ENCODE assay signal across 15 cellular contexts in genomic region chr4:184251680-184252000, GRCh38. TPM values are rescaled to one million over a fixed set of nuclear protein-coding genes. Genes with fewer than 3 reads are reported as not detected.
A peak's percentile ranks its signal among the peaks of the same experiment; 100 is the strongest.
DNase-seq lines count a peak whose midpoint lies in the region; ATAC-seq and TF ChIP-seq lines count a peak whose summit lies in the region.
"Had no signal": no experiment of that assay in that cellular context is flagged by ENCODE, and none has a peak within 500 bp of the region (broad histone marks: within the 10 kb centered on the region; RNA-seq: fewer than 3 reads in every experiment).

No MANE protein-coding gene starts in this region.

- ATAC-seq in activated naive CD4-positive, alpha-beta T cell treated with anti-CD3 and anti-CD28 coated beads, Interleukin-2, amount 50 U/mL, for 72 hours: peak; percentile 22 to 35
- ATAC-seq in activated CD8-positive, alpha-beta T cell treated with anti-CD3 and anti-CD28 coated beads for 36 hours: peak; percentile 60
- ATAC-seq in activated naive CD8-positive, alpha-beta T cell treated with anti-CD3 and anti-CD28 coated beads, Interleukin-2, amount 50 U/mL, for 24 hours: peak; percentile 73

- H3K4me1 Mint-ChIP-seq in activated naive CD4-positive, alpha-beta T cell treated with anti-CD3 and anti-CD28 coated beads for 36 hours (ENCODE audit: low read depth): peaks cover 20% of the 10 kb centered on the region
- H3K4me1 Mint-ChIP-seq in activated CD8-positive, alpha-beta T cell treated with anti-CD3 and anti-CD28 coated beads for 36 hours (ENCODE audit: low read depth): peaks cover 20% of the 10 kb centered on the region
- H3K4me1 Mint-ChIP-seq in activated naive CD8-positive, alpha-beta T cell treated with anti-CD3 and anti-CD28 coated beads, Interleukin-2, amount 50 U/mL, for 24 hours: peaks cover 36% of the 10 kb centered on the region
- peaks cover 33% of the 10 kb centered on the region for H3K4me1 Mint-ChIP-seq in stimulated activated naive CD8-positive, alpha-beta T cell treated with anti-CD3 and anti-CD28 coated beads, Interleukin-15, Interleukin-2, amounts not matched to agents 100 ng/mL and 50 ng/mL, for 24 hours (ENCODE audit: low read depth)
- H3K4me1 Mint-ChIP-seq in endothelial cell (ENCODE audit: unreplicated experiment): peaks cover 5% of the 10 kb centered on the region
- H3K4me1 Mint-ChIP-seq: GM23338 had no signal

- POLR2A ChIA-PET in activated CD8-positive, alpha-beta T cell treated with anti-CD3 and anti-CD28 coated beads for 36 hours (lab: Charles Lee): interaction anchor here (1.8 kb wide), 1 partner anchor 17 kb away, joined by 4 read pairs; no protein-coding TSS in a partner anchor

- CTCF ChIA-PET in activated naive CD4-positive, alpha-beta T cell treated with anti-CD3 and anti-CD28 coated beads for 36 hours (lab: Charles Lee): interaction anchor here (1.0 to 4.3 kb wide), 11 partner anchors 8 to 162 kb away, joined by 3 to 52 read pairs (median 5); partner anchors contain the start of gene ENPP6
- CTCF ChIA-PET in activated CD8-positive, alpha-beta T cell treated with anti-CD3 and anti-CD28 coated beads for 36 hours (lab: Charles Lee): interaction anchor here (0.7 to 6.4 kb wide), 11 partner anchors 8 to 511 kb away, joined by 3 to 63 read pairs (median 4); no protein-coding TSS in a partner anchor

- intact Hi-C loops in activated naive CD4-positive, alpha-beta T cell treated with anti-CD3 and anti-CD28 coated beads for 36 hours (cut with micrococcal nuclease): loop anchor here (1.0 to 5.0 kb wide), 3 partner anchors 21 to 154 kb away; no protein-coding TSS in a partner anchor
- intact Hi-C loops in activated CD8-positive, alpha-beta T cell treated with anti-CD3 and anti-CD28 coated beads for 36 hours (cut with micrococcal nuclease): no loop called here

- no peak for DNase-seq in activated naive CD4-positive, alpha-beta T cell treated with anti-CD3 and anti-CD28 coated beads, Interleukin-2, amount 50 U/mL, for 72 hours (ENCODE audit: low spot score in 2 of 2)
- no peak for DNase-seq in activated naive CD4-positive, alpha-beta T cell treated with anti-CD3 and anti-CD28 coated beads for 36 hours
- peak; percentile 67 for DNase-seq in activated CD8-positive, alpha-beta T cell treated with anti-CD3 and anti-CD28 coated beads for 36 hours
- DNase-seq in activated naive CD8-positive, alpha-beta T cell treated with anti-CD3 and anti-CD28 coated beads, Interleukin-2, amount 50 U/mL, for 24 hours: peak; percentile 49
- DNase-seq in COLO668 (lab: John Stamatoyannopoulos, UW; ENCODE audit: unreplicated experiment): no peak
- no peak for DNase-seq in endothelial cell (ENCODE audit: low spot score)
- DNase-seq: GF-D8, NCI-H1436 treated with DMSO at 0.1 percent for 48 hours, NCI-H345, NCI-H774, SIG-M5 had no signal

- TF ChIP-seq CTCF in activated CD8-positive, alpha-beta T cell treated with anti-CD3 and anti-CD28 coated beads for 36 hours (IDR thresholded peaks at IDR 0.05): no peak
- no peak for TF ChIP-seq CTCF in endothelial cell (IDR thresholded peaks at IDR 0.05; ENCODE audit: unreplicated experiment)

- no peaks in the 10 kb centered on the region for H3K27me3 Mint-ChIP-seq in activated naive CD4-positive, alpha-beta T cell treated with anti-CD3 and anti-CD28 coated beads for 36 hours (ENCODE audit: low read depth)
- H3K27me3 Mint-ChIP-seq in activated CD8-positive, alpha-beta T cell treated with anti-CD3 and anti-CD28 coated beads for 36 hours: peaks cover 3% of the 10 kb centered on the region
- peaks cover 2% of the 10 kb centered on the region for H3K27me3 Mint-ChIP-seq in activated naive CD8-positive, alpha-beta T cell treated with anti-CD3 and anti-CD28 coated beads, Interleukin-2, amount 50 U/mL, for 24 hours
- no peaks in the 10 kb centered on the region for H3K27me3 Mint-ChIP-seq in stimulated activated naive CD8-positive, alpha-beta T cell treated with anti-CD3 and anti-CD28 coated beads, Interleukin-15, Interleukin-2, amounts not matched to agents 100 ng/mL and 50 ng/mL, for 24 hours
- peaks cover 3% of the 10 kb centered on the region for H3K27me3 Mint-ChIP-seq in endothelial cell (ENCODE audit: unreplicated experiment)

- H3K36me3 Mint-ChIP-seq in activated naive CD4-positive, alpha-beta T cell treated with anti-CD3 and anti-CD28 coated beads, Interleukin-2, amount 50 U/mL, for 72 hours: no peaks in the 10 kb centered on the region
- H3K36me3 Mint-ChIP-seq in activated naive CD4-positive, alpha-beta T cell treated with anti-CD3 and anti-CD28 coated beads for 36 hours (ENCODE audit: low read depth): no peaks in the 10 kb centered on the region
- peaks cover 3% of the 10 kb centered on the region for H3K36me3 Mint-ChIP-seq in activated CD8-positive, alpha-beta T cell treated with anti-CD3 and anti-CD28 coated beads for 36 hours (ENCODE audit: low read depth)
- H3K36me3 Mint-ChIP-seq in activated naive CD8-positive, alpha-beta T cell treated with anti-CD3 and anti-CD28 coated beads, Interleukin-2, amount 50 U/mL, for 24 hours (ENCODE audit: low read depth): no peaks in the 10 kb centered on the region
- H3K36me3 Mint-ChIP-seq in stimulated activated naive CD8-positive, alpha-beta T cell treated with anti-CD3 and anti-CD28 coated beads, Interleukin-15, Interleukin-2, amounts not matched to agents 100 ng/mL and 50 ng/mL, for 24 hours (ENCODE audit: low read depth): no peaks in the 10 kb centered on the region
- H3K36me3 Mint-ChIP-seq in endothelial cell (ENCODE audit: low read depth, unreplicated experiment): no peaks in the 10 kb centered on the region
- H3K36me3 Mint-ChIP-seq: CD8-positive, alpha-beta T cell had no signal

- H3K9me3 Mint-ChIP-seq in activated naive CD4-positive, alpha-beta T cell treated with anti-CD3 and anti-CD28 coated beads, Interleukin-2, amount 50 U/mL, for 72 hours: peaks cover 0 to 13% of the 10 kb centered on the region in 2 donors
- H3K9me3 Mint-ChIP-seq in activated naive CD4-positive, alpha-beta T cell treated with anti-CD3 and anti-CD28 coated beads for 36 hours: peaks cover 1% of the 10 kb centered on the region
- H3K9me3 Mint-ChIP-seq in activated CD8-positive, alpha-beta T cell treated with anti-CD3 and anti-CD28 coated beads for 36 hours: no peaks in the 10 kb centered on the region
- H3K9me3 Mint-ChIP-seq in activated naive CD8-positive, alpha-beta T cell treated with anti-CD3 and anti-CD28 coated beads, Interleukin-2, amount 50 U/mL, for 24 hours: no peaks in the 10 kb centered on the region
- no peaks in the 10 kb centered on the region for H3K9me3 Mint-ChIP-seq in stimulated activated naive CD8-positive, alpha-beta T cell treated with anti-CD3 and anti-CD28 coated beads, Interleukin-15, Interleukin-2, amounts not matched to agents 100 ng/mL and 50 ng/mL, for 24 hours
- no peaks in the 10 kb centered on the region for H3K9me3 Mint-ChIP-seq in endothelial cell (ENCODE audit: unreplicated experiment)
- H3K9me3 Mint-ChIP-seq: CD8-positive, alpha-beta T cell had no signal

- H3K27ac Mint-ChIP-seq in activated naive CD4-positive, alpha-beta T cell treated with anti-CD3 and anti-CD28 coated beads, Interleukin-2, amount 50 U/mL, for 72 hours: peak overlapping the region; percentile 14 to 85
- no peak overlapping the region for H3K27ac Mint-ChIP-seq in activated naive CD4-positive, alpha-beta T cell treated with anti-CD3 and anti-CD28 coated beads for 36 hours
- H3K27ac Mint-ChIP-seq in activated CD8-positive, alpha-beta T cell treated with anti-CD3 and anti-CD28 coated beads for 36 hours: peak overlapping the region; percentile 87
- peak overlapping the region; percentile 90 for H3K27ac Mint-ChIP-seq in activated naive CD8-positive, alpha-beta T cell treated with anti-CD3 and anti-CD28 coated beads, Interleukin-2, amount 50 U/mL, for 24 hours
- peak overlapping the region; percentile 98 for H3K27ac Mint-ChIP-seq in stimulated activated naive CD8-positive, alpha-beta T cell treated with anti-CD3 and anti-CD28 coated beads, Interleukin-15, Interleukin-2, amounts not matched to agents 100 ng/mL and 50 ng/mL, for 24 hours
- H3K27ac Mint-ChIP-seq in endothelial cell (ENCODE audit: unreplicated experiment): no peak overlapping the region
- H3K27ac Mint-ChIP-seq: CD8-positive, alpha-beta T cell; GM23338 had no signal

- no peak overlapping the region for H3K4me3 Mint-ChIP-seq in activated naive CD4-positive, alpha-beta T cell treated with anti-CD3 and anti-CD28 coated beads for 36 hours
- no peak overlapping the region for H3K4me3 Mint-ChIP-seq in activated CD8-positive, alpha-beta T cell treated with anti-CD3 and anti-CD28 coated beads for 36 hours
- H3K4me3 Mint-ChIP-seq in activated naive CD8-positive, alpha-beta T cell treated with anti-CD3 and anti-CD28 coated beads, Interleukin-2, amount 50 U/mL, for 24 hours: peak overlapping the region; percentile 13
- H3K4me3 Mint-ChIP-seq in stimulated activated naive CD8-positive, alpha-beta T cell treated with anti-CD3 and anti-CD28 coated beads, Interleukin-15, Interleukin-2, amounts not matched to agents 100 ng/mL and 50 ng/mL, for 24 hours: peak overlapping the region; percentile 57
- H3K4me3 Mint-ChIP-seq in endothelial cell (ENCODE audit: unreplicated experiment): no peak overlapping the region
- H3K4me3 Mint-ChIP-seq: CD8-positive, alpha-beta T cell; GM23338 had no signal

RNA-seq across cellular contexts. Expression of gene ENPP6, which starts 34.0 kb away (rescaled TPM):
- under 1 TPM; 0.07 to 0.47 TPM for total RNA-seq in activated naive CD4-positive, alpha-beta T cell treated with anti-CD3 and anti-CD28 coated beads, Interleukin-2, amount 50 U/mL, for 72 hours
- not detected for total RNA-seq in activated naive CD4-positive, alpha-beta T cell treated with anti-CD3 and anti-CD28 coated beads for 36 hours
- total RNA-seq in activated CD8-positive, alpha-beta T cell treated with anti-CD3 and anti-CD28 coated beads for 36 hours: under 1 TPM; 0.27 to 0.40 TPM
- 0.41 TPM for total RNA-seq in endothelial cell (ENCODE audit: unreplicated experiment)
- total RNA-seq: CD8-positive, alpha-beta T cell; GM23338; HT1080 had no signal

Comparison
In these comparisons a context has a peak if more than half of its experiments do, and no peak if none do; other contexts are left out.
1. H3K27ac Mint-ChIP-seq: peak in activated naive CD4-positive, alpha-beta T cell treated with anti-CD3 and anti-CD28 coated beads, Interleukin-2, amount 50 U/mL, for 72 hours (2 of 2), activated CD8-positive, alpha-beta T cell treated with anti-CD3 and anti-CD28 coated beads for 36 hours (single experiment), activated naive CD8-positive, alpha-beta T cell treated with anti-CD3 and anti-CD28 coated beads, Interleukin-2, amount 50 U/mL, for 24 hours (single experiment) and stimulated activated naive CD8-positive, alpha-beta T cell treated with anti-CD3 and anti-CD28 coated beads, Interleukin-15, Interleukin-2, amounts not matched to agents 100 ng/mL and 50 ng/mL, for 24 hours (single experiment); none in activated naive CD4-positive, alpha-beta T cell treated with anti-CD3 and anti-CD28 coated beads for 36 hours (single experiment) and endothelial cell (single experiment).
2. DNase-seq: peak in activated CD8-positive, alpha-beta T cell treated with anti-CD3 and anti-CD28 coated beads for 36 hours (single experiment) and activated naive CD8-positive, alpha-beta T cell treated with anti-CD3 and anti-CD28 coated beads, Interleukin-2, amount 50 U/mL, for 24 hours (single experiment); none in activated naive CD4-positive, alpha-beta T cell treated with anti-CD3 and anti-CD28 coated beads, Interleukin-2, amount 50 U/mL, for 72 hours (0 of 2), activated naive CD4-positive, alpha-beta T cell treated with anti-CD3 and anti-CD28 coated beads for 36 hours (single experiment), COLO668 (single experiment) and endothelial cell (single experiment).
3. H3K4me3 Mint-ChIP-seq: peak in activated naive CD8-positive, alpha-beta T cell treated with anti-CD3 and anti-CD28 coated beads, Interleukin-2, amount 50 U/mL, for 24 hours (single experiment) and stimulated activated naive CD8-positive, alpha-beta T cell treated with anti-CD3 and anti-CD28 coated beads, Interleukin-15, Interleukin-2, amounts not matched to agents 100 ng/mL and 50 ng/mL, for 24 hours (single experiment); none in activated naive CD4-positive, alpha-beta T cell treated with anti-CD3 and anti-CD28 coated beads for 36 hours (single experiment), activated CD8-positive, alpha-beta T cell treated with anti-CD3 and anti-CD28 coated beads for 36 hours (single experiment) and endothelial cell (single experiment).
4. Peak in every context shown above with its lines, with median percentiles within 50 percentile points of each other: ATAC-seq.